ENCODE assay signal across 21 cellular contexts in genomic region chr5:43085453-43085852, GRCh38. TPM values are rescaled to one million over a fixed set of nuclear protein-coding genes. Genes with fewer than 3 reads are reported as not detected.
DNase-seq lines count a peak whose midpoint lies in the region; ATAC-seq, FAIRE-seq and TF ChIP-seq lines count a peak whose summit lies in the region.
"Had no signal": no experiment of that assay in that cellular context is flagged by ENCODE, and none has a peak within 500 bp of the region (broad histone marks: within the 10 kb centered on the region; RNA-seq: fewer than 3 reads in every experiment).

No MANE protein-coding gene starts in this region.

- H2AFZ ChIP-seq in HepG2 (ENCODE audit: low read length) = no peak overlapping the region

- H3K4me3 Mint-ChIP-seq in endodermal cell = no peak overlapping the region
- H3K4me3 Mint-ChIP-seq: B cell; CD4-positive, alpha-beta T cell; CD8-positive, alpha-beta T cell had no signal

- no peak overlapping the region for H3K4me2 ChIP-seq in HepG2 (ENCODE audit: low read depth, low read length)
- H3K4me2 ChIP-seq: A549; BLaER1 treated with 17β-estradiol and CSF1 and Interleukin-3, amounts not matched to agents 10 nM and 100 nM had no signal

- CTCF ChIA-PET in HepG2 (lab: Yijun Ruan, JAX; ENCODE audit: low intra/inter-chr PET ratio, low total read pairs) = no interaction called here

- H3K9ac ChIP-seq in HepG2 (ENCODE audit: insufficient read depth, low read depth, low read length) (no peak overlapping the region), endodermal cell (ENCODE audit: extremely low read depth, low read length, poor library complexity, severe bottlenecking) (no peak overlapping the region)
- H3K9ac ChIP-seq: BLaER1 treated with 17β-estradiol and CSF1 and Interleukin-3, amounts not matched to agents 10 nM and 100 nM had no signal

- H3K36me3 ChIP-seq in right lobe of liver = peaks cover 0 to 2% (median under 1%) of the 10 kb centered on the region in 4 donors
- H3K36me3 ChIP-seq in HepG2 (replicated peaks in 1 of 2; ENCODE audit: control insufficient read depth in 1 of 2, insufficient read depth in 2 of 2, low read length in 2 of 2) = no peaks in the 10 kb centered on the region
- H3K36me3 ChIP-seq in endodermal cell (ENCODE audit: control insufficient read depth, insufficient read depth, low read length) = peaks cover 10% of the 10 kb centered on the region

- no TSS peak for BruUV-seq in HepG2 (replicated peaks; lab: Mats Ljungman, UMichigan)

- peaks cover 28% of the 10 kb centered on the region for H3K36me3 Mint-ChIP-seq in endodermal cell (ENCODE audit: low read depth)

- 90% methylated on average over 4 of the region's 5 CpGs for WGBS in right lobe of liver (ENCODE audit: insufficient coverage, low coverage, low lambda C conversion rate, missing lambda C conversion rate)
- WGBS in HepG2 (ENCODE audit: low lambda C conversion rate) = 95% methylated on average over 5 of the region's 5 CpGs
- WGBS in endodermal cell (ENCODE audit: insufficient coverage in 1 of 2, insufficient read length in 1 of 2), 2 experiments = 80 to 98% methylated on average over 1 to 5 of the region's 5 CpGs

- H3K27me3 Mint-ChIP-seq in endodermal cell (ENCODE audit: insufficient read depth) = no peaks in the 10 kb centered on the region
- H3K27me3 Mint-ChIP-seq: B cell; CD4-positive, alpha-beta T cell had no signal

- no peaks in the 10 kb centered on the region for H4K20me1 ChIP-seq in HepG2 (ENCODE audit: insufficient read depth, low read length)
- H4K20me1 ChIP-seq: BLaER1 treated with 17β-estradiol and CSF1 and Interleukin-3, amounts not matched to agents 10 nM and 100 nM had no signal

- intact Hi-C loops in right lobe of liver (cut with DNase I) (no loop called here), HepG2 (cut with micrococcal nuclease; ENCODE audit: unreplicated experiment) (no loop called here)

- H3K27ac Mint-ChIP-seq in endodermal cell = no peak overlapping the region
- H3K27ac Mint-ChIP-seq: B cell; CD4-positive, alpha-beta T cell; CD8-positive, alpha-beta T cell had no signal

- no peak for TF ChIP-seq CTCF in right lobe of liver (IDR thresholded peaks at IDR 0.05)
- TF ChIP-seq CTCF in HepG2 (CRISPR knock-in tag; IDR thresholded peaks at IDR 0.05) = no peak
- no peak for TF ChIP-seq CTCF in endodermal cell (conservative IDR thresholded peaks at IDR 0.05)

- POLR2A ChIA-PET in HepG2 (lab: Yijun Ruan, JAX) = no interaction called here

- no peak for FAIRE-seq in HepG2 (lab: Jason Lieb, UNC)
- FAIRE-seq: A549, D721Med, G401.6, GM12891, GM19239 had no signal

- no peaks in the 10 kb centered on the region for H3K4me1 Mint-ChIP-seq in endodermal cell
- H3K4me1 Mint-ChIP-seq: B cell had no signal

- no peak overlapping the region for H3K27ac ChIP-seq in right lobe of liver
- H3K27ac ChIP-seq in HepG2 (ENCODE audit: extremely low read length, insufficient read depth, low read length) = no peak overlapping the region
- no peak overlapping the region for H3K27ac ChIP-seq in endodermal cell (ENCODE audit: low read depth, low read length)
- H3K27ac ChIP-seq: 22Rv1; A549; BLaER1 treated with 17β-estradiol and CSF1 and Interleukin-3, amounts not matched to agents 10 nM and 100 nM; C4-2B had no signal

- TF ChIP-seq RAD21 in HepG2 (CRISPR knock-in tag; IDR thresholded peaks at IDR 0.05) = no peak

- TF ChIP-seq POLR2A in right lobe of liver (IDR thresholded peaks at IDR 0.05) = no peak
- no peak for TF ChIP-seq POLR2A in HepG2 (IDR thresholded peaks at IDR 0.05; ENCODE audit: insufficient read depth in 1 of 2, low read depth in 2 of 2, low read length in 2 of 2)

- H3K4me3 ChIP-seq in right lobe of liver (no peak overlapping the region), HepG2 (replicated peaks in 1 of 3; ENCODE audit: insufficient read depth in 1 of 3, low read depth in 2 of 3, low read length in 3 of 3) (no peak overlapping the region), endodermal cell (ENCODE audit: low read length) (peak overlapping the region; percentile 20)
- H3K4me3 ChIP-seq: A549; BLaER1 treated with 17β-estradiol and CSF1 and Interleukin-3, amounts not matched to agents 10 nM and 100 nM had no signal

- no peaks in the 10 kb centered on the region for H3K79me2 ChIP-seq in HepG2 (ENCODE audit: insufficient read depth, low read length)

- H3K27me3 ChIP-seq in right lobe of liver = no peaks in the 10 kb centered on the region
- H3K27me3 ChIP-seq in HepG2 (ENCODE audit: control insufficient read depth in 1 of 2, insufficient read depth in 2 of 2, low read length in 2 of 2) = no peaks in the 10 kb centered on the region
- no peaks in the 10 kb centered on the region for H3K27me3 ChIP-seq in endodermal cell (ENCODE audit: control insufficient read depth, insufficient read depth, low read length, poor library complexity, severe bottlenecking)
- H3K27me3 ChIP-seq: BLaER1 treated with 17β-estradiol and CSF1 and Interleukin-3, amounts not matched to agents 10 nM and 100 nM had no signal

- H3K4me1 ChIP-seq in right lobe of liver (peaks cover 0 to 10% (median 2%) of the 10 kb centered on the region in 4 donors), HepG2 (ENCODE audit: insufficient read depth, low read length) (no peaks in the 10 kb centered on the region), endodermal cell (ENCODE audit: control insufficient read depth, insufficient read depth, low read length) (no peaks in the 10 kb centered on the region)
- H3K4me1 ChIP-seq: A549 had no signal

- in situ Hi-C loops in HepG2 (cut with HindIII; ENCODE audit: extremely low pct_ligation_motif_present, low pct_unique_long_range_greater_than_20kb) = no loop called here

- H3K9me3 Mint-ChIP-seq in endodermal cell = peaks cover 45% of the 10 kb centered on the region
- H3K9me3 Mint-ChIP-seq: CD4-positive, alpha-beta T cell; CD8-positive, alpha-beta T cell had no signal

- TF ChIP-seq EP300 in HepG2 (IDR thresholded peaks at IDR 0.05; ENCODE audit: low read depth in 2 of 2, low read length in 2 of 2) (no peak), HepG2 (CRISPR knock-in tag; IDR thresholded peaks at IDR 0.05; ENCODE audit: borderline replicate concordance) (no peak)

- ATAC-seq in right lobe of liver = peak in 3 of 4 donors; percentile 33 to 59 (median 38)
- ATAC-seq in HepG2 = no peak
- no peak for ATAC-seq in GM21737 (IDR thresholded peaks at IDR 0.05; ENCODE audit: unreplicated experiment)
- ATAC-seq: A549; CD8-positive, alpha-beta T cell had no signal

- H3K9me3 ChIP-seq in right lobe of liver (no peaks in the 10 kb centered on the region), HepG2 (ENCODE audit: low read length) (no peaks in the 10 kb centered on the region), endodermal cell (ENCODE audit: control insufficient read depth, low read length) (peaks cover 43% of the 10 kb centered on the region)
- H3K9me3 ChIP-seq: A549 had no signal

- DNase-seq in right lobe of liver (no peak), HepG2 (ENCODE audit: low spot score) (no peak), endodermal cell (no peak), NOMO-1 treated with DMSO at 0.1 percent for 48 hours (lab: John Stamatoyannopoulos, UW; ENCODE audit: unreplicated experiment) (no peak)
- DNase-seq: AML-193; Caco-2; Calu3; CD4-positive, alpha-beta T cell; CD8-positive, alpha-beta T cell; DMS79 treated with DMSO at 0.1 percent for 48 hours; GF-D8 had no signal

RNA-seq across cellular contexts. Expression of gene ZNF131, which starts 35.3 kb away (rescaled TPM):
- total RNA-seq in right lobe of liver (10 to 100 TPM in 5 of 6 experiments, 1 to 10 TPM in 1; 9.6 to 16.3 (median 12.1) TPM), HepG2 (2016; rRNA removed; fragmentation: Illumina TruSeq; extraction: Trizol) (30.4 and 33.3 TPM in 2 replicates), endodermal cell (10 to 100 TPM; 36.9 to 44.3 TPM)
- 20.6 and 21.5 TPM in 2 replicates for total RNA-seq in HepG2 (2016; cell fraction: cytosol; rRNA removed; fragmentation: Illumina TruSeq; extraction: Trizol; ENCODE audit: low read depth)
- total RNA-seq in HepG2 (2016; cell fraction: insoluble cytoplasmic fraction; rRNA removed; fragmentation: Illumina TruSeq; extraction: Trizol) = 31.8 and 34.8 TPM in 2 replicates
- 24.7 and 24.8 TPM in 2 replicates for total RNA-seq in HepG2 (2016; cell fraction: membrane; rRNA removed; fragmentation: Illumina TruSeq; extraction: Trizol)
- 35.3 and 43.2 TPM in 2 replicates for total RNA-seq in HepG2 (2016; cell fraction: nucleus; rRNA removed; fragmentation: Illumina TruSeq; extraction: Trizol)
- 17.5 and 20.6 TPM in 2 replicates for polyA plus RNA-seq in HepG2 (2011; rRNA removed)
- polyA plus RNA-seq in HepG2 (2011; cell fraction: cytosol; rRNA removed) = 9.6 and 12.2 TPM in 2 replicates
- polyA plus RNA-seq in HepG2 (2011; cell fraction: nucleus; rRNA removed) = 23.3 and 27.2 TPM in 2 replicates
- polyA plus RNA-seq in HepG2 (2012) = 15.7 and 18.4 TPM in 2 replicates
- polyA plus RNA-seq in HepG2 (2016; cell fraction: cytosol; fragmentation: Illumina TruSeq; extraction: Trizol; ENCODE audit: low read depth) = 5.8 and 7.5 TPM in 2 replicates
- polyA plus RNA-seq in HepG2 (2016; cell fraction: insoluble cytoplasmic fraction; fragmentation: Illumina TruSeq; extraction: Trizol; ENCODE audit: low read depth) = 41.5 and 42.5 TPM in 2 replicates
- 14.9 and 15.7 TPM in 2 replicates for polyA plus RNA-seq in HepG2 (2016; cell fraction: membrane; fragmentation: Illumina TruSeq; extraction: Trizol; ENCODE audit: low read depth)
- 48.4 and 55.5 TPM in 2 replicates for polyA plus RNA-seq in HepG2 (2016; cell fraction: nucleus; fragmentation: Illumina TruSeq; extraction: Trizol; ENCODE audit: insufficient read depth, low read depth)
- 16.7 and 49.5 TPM in 2 replicates for polyA minus RNA-seq in HepG2 (2011; rRNA and poly(A)+ RNA removed; ENCODE audit: low replicate concordance)
- 13.2 and 14.4 TPM in 2 replicates for polyA minus RNA-seq in HepG2 (2011; cell fraction: cytosol; rRNA and poly(A)+ RNA removed)
- polyA minus RNA-seq in HepG2 (2011; cell fraction: nucleus; rRNA and poly(A)+ RNA removed) = 62.0 and 70.7 TPM in 2 replicates
- polyA plus RNA-seq in endodermal cell (2013, experiment 1 of 2) = 37.5 TPM
- polyA plus RNA-seq in endodermal cell (2013, experiment 2 of 2) = 39.8 TPM

RNA-seq across cellular contexts. Expression of gene ANXA2R, which starts 45.3 kb away (rescaled TPM):
- 1 to 10 TPM in 1 of 6 experiments, under 1 TPM in 5; 0.21 to 1.1 (median 0.41) TPM for total RNA-seq in right lobe of liver
- 0.76 and 0.95 TPM in 2 replicates for total RNA-seq in HepG2 (2016; rRNA removed; fragmentation: Illumina TruSeq; extraction: Trizol)
- 0.40 and 0.53 TPM in 2 replicates for total RNA-seq in HepG2 (2016; cell fraction: cytosol; rRNA removed; fragmentation: Illumina TruSeq; extraction: Trizol; ENCODE audit: low read depth)
- total RNA-seq in HepG2 (2016; cell fraction: insoluble cytoplasmic fraction; rRNA removed; fragmentation: Illumina TruSeq; extraction: Trizol) = 0.58 and 0.74 TPM in 2 replicates
- 0.65 TPM in 2 replicates for total RNA-seq in HepG2 (2016; cell fraction: membrane; rRNA removed; fragmentation: Illumina TruSeq; extraction: Trizol)
- 1.5 and 1.8 TPM in 2 replicates for total RNA-seq in HepG2 (2016; cell fraction: nucleus; rRNA removed; fragmentation: Illumina TruSeq; extraction: Trizol)
- polyA plus RNA-seq in HepG2 (2011; rRNA removed) = 1.3 TPM in 2 replicates
- polyA plus RNA-seq in HepG2 (2011; cell fraction: cytosol; rRNA removed) = 0.90 and 1.1 TPM in 2 replicates
- 2.6 and 2.7 TPM in 2 replicates for polyA plus RNA-seq in HepG2 (2011; cell fraction: nucleus; rRNA removed)
- polyA plus RNA-seq in HepG2 (2012) = 0.52 and 0.67 TPM in 2 replicates
- polyA plus RNA-seq in HepG2 (2016; cell fraction: cytosol; fragmentation: Illumina TruSeq; extraction: Trizol; ENCODE audit: low read depth) = 0.37 and 0.41 TPM in 2 replicates
- 0.28 and 0.72 TPM in 2 replicates for polyA plus RNA-seq in HepG2 (2016; cell fraction: insoluble cytoplasmic fraction; fragmentation: Illumina TruSeq; extraction: Trizol; ENCODE audit: low read depth)
- 0.34 and 0.62 TPM in 2 replicates for polyA plus RNA-seq in HepG2 (2016; cell fraction: membrane; fragmentation: Illumina TruSeq; extraction: Trizol; ENCODE audit: low read depth)
- polyA plus RNA-seq in HepG2 (2016; cell fraction: nucleus; fragmentation: Illumina TruSeq; extraction: Trizol; ENCODE audit: insufficient read depth, low read depth) = 1.2 and 1.5 TPM in 2 replicates
- 1.5 and 11.0 TPM in 2 replicates for polyA minus RNA-seq in HepG2 (2011; rRNA and poly(A)+ RNA removed; ENCODE audit: low replicate concordance)
- 0.49 TPM in 1 of 2 replicates, not detected in the other for polyA minus RNA-seq in HepG2 (2011; cell fraction: cytosol; rRNA and poly(A)+ RNA removed)
- 3.9 and 4.5 TPM in 2 replicates for polyA minus RNA-seq in HepG2 (2011; cell fraction: nucleus; rRNA and poly(A)+ RNA removed)
- total RNA-seq in endodermal cell = under 1 TPM; 0.73 to 0.97 TPM
- 1.5 TPM for polyA plus RNA-seq in endodermal cell (2013, experiment 1 of 2)
- polyA plus RNA-seq in endodermal cell (2013, experiment 2 of 2) = 0.91 TPM

Comparison
In these comparisons a context has a peak if more than half of its experiments do, and no peak if none do; other contexts are left out.
1. ATAC-seq: peak in right lobe of liver (3 of 4); none in HepG2 (single experiment) and GM21737 (single experiment).